8 cellular contexts compared by ENCODE assay signal in genomic region chr1:112704511-112704907, GRCh38. TPM values are rescaled to one million over a fixed set of nuclear protein-coding genes. Genes with fewer than 3 reads are reported as not detected.
DNase-seq lines count a peak whose midpoint lies in the region; ATAC-seq, FAIRE-seq and TF ChIP-seq lines count a peak whose summit lies in the region.

No MANE protein-coding gene starts in this region.

- H3K79me2 ChIP-seq in hepatocyte, result peaks cover 40% of the 10 kb centered on the region

- H3K4me2 ChIP-seq in hepatocyte, result peak overlapping the region; percentile 91

- H4K20me1 ChIP-seq in hepatocyte (ENCODE audit: insufficient read depth, poor library complexity, severe bottlenecking), result peaks cover 3% of the 10 kb centered on the region

- H3K9me2 ChIP-seq in hepatocyte (replicated peaks; ENCODE audit: insufficient read depth), result no peaks in the 10 kb centered on the region

- H3K4me1 ChIP-seq in hepatocyte (ENCODE audit: insufficient read depth), result peaks cover 54% of the 10 kb centered on the region
- H3K4me1 ChIP-seq in small intestine (ENCODE audit: control insufficient read depth in 2 of 2, insufficient read depth in 1 of 2, low read depth in 1 of 2, low read length in 1 of 2), result peaks cover 14 to 26% of the 10 kb centered on the region in 2 donors

- H3K27ac ChIP-seq in hepatocyte (peak overlapping the region; percentile 97), small intestine (ENCODE audit: low read depth in 1 of 2, low read length in 1 of 2) (peak overlapping the region; percentile 94 to 95)

- POLR2A ChIA-PET in activated CD8-positive, alpha-beta T cell treated with anti-CD3 and anti-CD28 coated beads, Interleukin-2, amount 10 ng/mL, durations not matched to agents 7 days and 5 days (lab: Charles Lee), result interaction anchor here (0.5 to 3.5 kb wide), 7 partner anchors 11 to 99 kb away, joined by 3 to 36 read pairs (median 4); partner anchors contain the start of genes CAPZA1, MOV10, PPM1J and ST7L

- H3K9me3 ChIP-seq in hepatocyte (ENCODE audit: low read depth) (no peaks in the 10 kb centered on the region), small intestine (ENCODE audit: control insufficient read depth, low read depth) (no peaks in the 10 kb centered on the region)

- FAIRE-seq in small intestine (lab: Jason Lieb, UNC), result no peak

- H3K36me3 Mint-ChIP-seq in activated CD8-positive, alpha-beta T cell treated with anti-CD3 and anti-CD28 coated beads, Interleukin-2, amount 10 ng/mL, durations not matched to agents 7 days and 5 days (ENCODE audit: low read depth), result peaks cover 37% of the 10 kb centered on the region

- no peaks in the 10 kb centered on the region for H3K9me3 Mint-ChIP-seq in activated CD8-positive, alpha-beta T cell treated with anti-CD3 and anti-CD28 coated beads, Interleukin-2, amount 10 ng/mL, durations not matched to agents 7 days and 5 days (ENCODE audit: insufficient read depth)

- H3K27me3 ChIP-seq in hepatocyte (no peaks in the 10 kb centered on the region), small intestine (ENCODE audit: control insufficient read depth in 2 of 2, insufficient read depth in 2 of 2, low read length in 2 of 2) (no peaks in the 10 kb centered on the region)

- CTCF ChIA-PET in activated CD8-positive, alpha-beta T cell treated with anti-CD3 and anti-CD28 coated beads, Interleukin-2, amount 10 ng/mL, durations not matched to agents 7 days and 5 days (lab: Charles Lee), result interaction anchor here (1.0 to 6.9 kb wide), 7 partner anchors 12 to 368 kb away, joined by 4 to 56 read pairs (median 12); partner anchors contain the start of genes LRIG2, MOV10 and PPM1J

- H3K4me3 ChIP-seq in HFF-Myc (replicated peaks; ENCODE audit: low read depth, low read length) (peak overlapping the region; percentile 89), hepatocyte (no peak overlapping the region), small intestine (ENCODE audit: low read depth in 1 of 2, low read length in 2 of 2) (peak overlapping the region; percentile 8 to 89)

- H3K4me1 Mint-ChIP-seq in activated CD8-positive, alpha-beta T cell treated with anti-CD3 and anti-CD28 coated beads, Interleukin-2, amount 10 ng/mL, durations not matched to agents 7 days and 5 days (ENCODE audit: low read depth), result peaks cover 70% of the 10 kb centered on the region

- WGBS in hepatocyte (ENCODE audit: low lambda C conversion rate, missing lambda C conversion rate), result 19% methylated on average over 5 of the region's 5 CpGs
- WGBS in small intestine, 3 donors, result 13 to 21% (median 15%) methylated on average over 4 to 5 of the region's 5 CpGs

- peak overlapping the region; percentile 92 for H3K27ac Mint-ChIP-seq in activated CD8-positive, alpha-beta T cell treated with anti-CD3 and anti-CD28 coated beads, Interleukin-2, amount 10 ng/mL, durations not matched to agents 7 days and 5 days

- DNase-seq in HFF-Myc (ENCODE audit: extremely low read depth, low read depth) (no peak), hepatocyte (ENCODE audit: low spot score) (no peak), small intestine (no peak), NCI-H2227 (lab: John Stamatoyannopoulos, UW; ENCODE audit: unreplicated experiment) (no peak), NCI-H187 treated with DMSO at 0.1 percent for 48 hours (lab: John Stamatoyannopoulos, UW) (no peak)
- no peak for DNase-seq in activated CD8-positive, alpha-beta T cell treated with anti-CD3 and anti-CD28 coated beads, Interleukin-2, amount 10 ng/mL, durations not matched to agents 7 days and 5 days

- ATAC-seq in activated CD8-positive, alpha-beta T cell treated with anti-CD3 and anti-CD28 coated beads, Interleukin-2, amount 10 ng/mL, durations not matched to agents 7 days and 5 days, result no peak
- ATAC-seq in GM19328 (IDR thresholded peaks at IDR 0.05; ENCODE audit: unreplicated experiment) (no peak), GM21528 (IDR thresholded peaks at IDR 0.05; ENCODE audit: low FRiP score, unreplicated experiment) (no peak)

- peak overlapping the region; percentile 79 for H3K4me3 Mint-ChIP-seq in activated CD8-positive, alpha-beta T cell treated with anti-CD3 and anti-CD28 coated beads, Interleukin-2, amount 10 ng/mL, durations not matched to agents 7 days and 5 days

- H2AFZ ChIP-seq in hepatocyte, result no peak overlapping the region

- TF ChIP-seq CTCF in HFF-Myc (IDR thresholded peaks at IDR 0.05; ENCODE audit: low read depth, low read length, missing control alignments) (no peak), hepatocyte (IDR thresholded peaks at IDR 0.05; ENCODE audit: poor library complexity) (no peak)

- peaks cover 17% of the 10 kb centered on the region for H3K27me3 Mint-ChIP-seq in activated CD8-positive, alpha-beta T cell treated with anti-CD3 and anti-CD28 coated beads, Interleukin-2, amount 10 ng/mL, durations not matched to agents 7 days and 5 days (ENCODE audit: low read depth)

- H3K36me3 ChIP-seq in hepatocyte (replicated peaks; ENCODE audit: insufficient read depth, low read depth) (no peaks in the 10 kb centered on the region), small intestine (ENCODE audit: control insufficient read depth in 2 of 2, insufficient read depth in 2 of 2, low read length in 2 of 2) (peaks cover 6 to 10% of the 10 kb centered on the region in 2 donors)

RNA-seq across cellular contexts. Expression of gene RHOC, which starts 2.4 kb away (rescaled TPM):
- total RNA-seq in activated CD8-positive, alpha-beta T cell treated with anti-CD3 and anti-CD28 coated beads, Interleukin-2, amount 10 ng/mL, durations not matched to agents 7 days and 5 days, result 10 to 100 TPM; 85.6 to 93.8 TPM
- total RNA-seq in hepatocyte, result 340 and 354 TPM in 2 replicates
- 610 and 612 TPM in 2 replicates for polyA plus RNA-seq in hepatocyte
- 1,000 to 10,000 TPM in 2 of 3 donors, 100 to 1,000 TPM in 1; 235 to 1,126 (median 1,023) TPM for polyA plus RNA-seq in small intestine

RNA-seq across cellular contexts. Expression of gene PPM1J, which starts 10.6 kb away (rescaled TPM):
- total RNA-seq in activated CD8-positive, alpha-beta T cell treated with anti-CD3 and anti-CD28 coated beads, Interleukin-2, amount 10 ng/mL, durations not matched to agents 7 days and 5 days, result not detected
- total RNA-seq in hepatocyte, result 0.72 and 0.93 TPM in 2 replicates
- polyA plus RNA-seq in hepatocyte (1.8 and 1.9 TPM in 2 replicates), small intestine (under 1 TPM in 1 of 3 donors, not detected in 2; 1.00 TPM)

RNA-seq across cellular contexts. Expression of gene MOV10, which starts 30.1 kb away (rescaled TPM):
- total RNA-seq in activated CD8-positive, alpha-beta T cell treated with anti-CD3 and anti-CD28 coated beads, Interleukin-2, amount 10 ng/mL, durations not matched to agents 7 days and 5 days, result 100 to 1,000 TPM; 120 TPM
- total RNA-seq in hepatocyte, result 87.7 and 98.2 TPM in 2 replicates
- polyA plus RNA-seq in hepatocyte, result 133 and 135 TPM in 2 replicates
- 100 to 1,000 TPM in 1 of 3 donors, 10 to 100 TPM in 2; 53.2 to 222 (median 92.4) TPM for polyA plus RNA-seq in small intestine
